Comparison of ENCODE assay signal across 17 cellular contexts in the genomic region with DNA sequence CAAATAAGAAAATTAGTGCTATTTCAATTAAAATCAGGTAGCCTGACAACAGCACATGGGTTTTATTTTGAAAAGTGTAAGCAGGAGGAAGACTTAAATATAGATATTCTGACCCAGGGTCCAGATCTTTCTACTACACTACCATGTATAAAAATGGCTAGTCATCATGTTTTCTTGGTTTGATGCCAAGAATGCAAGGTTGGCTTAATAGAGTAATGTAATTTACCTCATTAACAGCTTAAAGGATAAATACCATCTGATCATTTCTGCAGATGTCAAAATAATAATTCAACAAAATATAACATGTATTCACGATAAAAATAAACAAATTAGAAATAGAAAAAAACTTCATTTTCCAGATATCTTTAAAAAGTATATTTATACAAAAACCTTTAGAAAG.
"Had no signal": no experiment of that assay in that cellular context is flagged by ENCODE, and none has a peak within 500 bp of the region (broad histone marks: within the 10 kb centered on the region; RNA-seq: fewer than 3 reads in every experiment).

No MANE protein-coding gene starts in this region.

- H3K27me3 ChIP-seq: SJSA1 had no signal

- H3K27ac ChIP-seq: SJSA1, SK-N-MC had no signal

- DNase-seq: Karpas-422, KG1, MM.1S, NCI-H1092 treated with DMSO at 0.1 percent for 48 hours, NCI-H1436, NCI-H187, NCI-H2029, NCI-H2081 treated with DMSO at 0.1 percent for 48 hours, NCI-H2171 treated with DMSO at 0.1 percent for 48 hours, NCI-H524, NCI-H526 treated with DMSO at 0.1 percent for 48 hours, NCI-H774, Right ventricle myocardium superior, RPMI8226, SIG-M5 had no signal

- H3K9me3 ChIP-seq: SJSA1 had no signal

- H3K36me3 ChIP-seq: SJSA1 had no signal

- H3K4me3 ChIP-seq: SJSA1, SK-N-MC had no signal

- H3K4me1 ChIP-seq: SJSA1 had no signal
